ENCODE assay signal across 20 cellular contexts in genomic region chr1:32568929-32569328, GRCh38. TPM values are rescaled to one million over a fixed set of nuclear protein-coding genes. Genes with fewer than 3 reads are reported as not detected.
A peak's percentile ranks its signal among the peaks of the same experiment; 100 is the strongest.
DNase-seq lines count a peak whose midpoint lies in the region; ATAC-seq, FAIRE-seq and TF ChIP-seq lines count a peak whose summit lies in the region.
"Had no signal": no experiment of that assay in that cellular context is flagged by ENCODE, and none has a peak within 500 bp of the region (broad histone marks: within the 10 kb centered on the region; RNA-seq: fewer than 3 reads in every experiment).

No MANE protein-coding gene starts in this region.

- in situ Hi-C loops in HepG2 (cut with HindIII; ENCODE audit: extremely low pct_ligation_motif_present, low pct_unique_long_range_greater_than_20kb), result no loop called here

- no peak for FAIRE-seq in HepG2 (lab: Jason Lieb, UNC)
- FAIRE-seq: A549, D721Med, G401.6, GM12891, GM19239 had no signal

- POLR2A ChIA-PET in HepG2 (lab: Yijun Ruan, JAX), result interaction anchor here (0.6 kb wide), 1 partner anchor 43 kb away, joined by 3 read pairs; no protein-coding TSS in a partner anchor

- intact Hi-C loops in HepG2 (cut with micrococcal nuclease; ENCODE audit: unreplicated experiment), result no loop called here
- intact Hi-C loops in right lobe of liver (cut with DNase I), result no loop called here

- BruUV-seq in HepG2 (replicated peaks; lab: Mats Ljungman, UMichigan), result no TSS peak

- no peak for TF ChIP-seq RAD21 in HepG2 (CRISPR knock-in tag; IDR thresholded peaks at IDR 0.05)

- no peaks in the 10 kb centered on the region for H4K20me1 ChIP-seq in HepG2 (ENCODE audit: insufficient read depth, low read length)
- H4K20me1 ChIP-seq: BLaER1 treated with 17β-estradiol and CSF1 and Interleukin-3, amounts not matched to agents 10 nM and 100 nM had no signal

- no peak for DNase-seq in HepG2 (ENCODE audit: low spot score)
- no peak for DNase-seq in right lobe of liver
- peak; percentile 1 for DNase-seq in foreskin melanocyte
- DNase-seq in cerebellum (ENCODE audit: low spot score), result no peak
- DNase-seq in NCI-H748 treated with DMSO at 0.1 percent for 48 hours (lab: John Stamatoyannopoulos, UW), result no peak
- DNase-seq: AML-193; Caco-2; Calu3; CD4-positive, alpha-beta T cell; CD8-positive, alpha-beta T cell; DMS79 treated with DMSO at 0.1 percent for 48 hours; GF-D8 had no signal

- H3K4me1 ChIP-seq in HepG2 (ENCODE audit: insufficient read depth, low read length), result no peaks in the 10 kb centered on the region
- H3K4me1 ChIP-seq in right lobe of liver, result no peaks in the 10 kb centered on the region
- H3K4me1 ChIP-seq: A549; BLaER1 treated with 17β-estradiol and CSF1 and Interleukin-3, amounts not matched to agents 10 nM and 100 nM; Caco-2 had no signal

- H3K79me2 ChIP-seq in HepG2 (ENCODE audit: insufficient read depth, low read length), result no peaks in the 10 kb centered on the region

- H3K36me3 ChIP-seq in HepG2 (replicated peaks in 1 of 2; ENCODE audit: control insufficient read depth in 1 of 2, insufficient read depth in 2 of 2, low read length in 2 of 2) (0 out of 5 replicates have a peak, but pooled peaks cover 0 to 1% of the 10 kb centered on the region in 2 experiments), right lobe of liver (no peaks in the 10 kb centered on the region)

- H3K4me2 ChIP-seq in HepG2 (ENCODE audit: low read depth, low read length), result no peak overlapping the region
- H3K4me2 ChIP-seq: A549; BLaER1 treated with 17β-estradiol and CSF1 and Interleukin-3, amounts not matched to agents 10 nM and 100 nM had no signal

- TF ChIP-seq EP300 in HepG2 (IDR thresholded peaks at IDR 0.05; ENCODE audit: low read depth in 2 of 2, low read length in 2 of 2), result no peak
- no peak for TF ChIP-seq EP300 in HepG2 (CRISPR knock-in tag; IDR thresholded peaks at IDR 0.05; ENCODE audit: borderline replicate concordance)

- TF ChIP-seq POLR2A in HepG2 (IDR thresholded peaks at IDR 0.05; ENCODE audit: insufficient read depth in 1 of 2, low read depth in 2 of 2, low read length in 2 of 2) (no peak), right lobe of liver (IDR thresholded peaks at IDR 0.05) (no peak)

- no peak for TF ChIP-seq CTCF in HepG2 (CRISPR knock-in tag; IDR thresholded peaks at IDR 0.05)
- no peak for TF ChIP-seq CTCF in right lobe of liver (IDR thresholded peaks at IDR 0.05)

- H3K9me3 ChIP-seq in HepG2 (ENCODE audit: low read length), result no peaks in the 10 kb centered on the region
- H3K9me3 ChIP-seq in right lobe of liver, result no peaks in the 10 kb centered on the region
- H3K9me3 ChIP-seq: A549; BLaER1 treated with 17β-estradiol and CSF1 and Interleukin-3, amounts not matched to agents 10 nM and 100 nM; Caco-2 had no signal

- H3K27me3 ChIP-seq in HepG2 (ENCODE audit: control insufficient read depth in 1 of 2, insufficient read depth in 2 of 2, low read length in 2 of 2), result no peaks in the 10 kb centered on the region
- H3K27me3 ChIP-seq in right lobe of liver, result no peaks in the 10 kb centered on the region
- H3K27me3 ChIP-seq: BLaER1 treated with 17β-estradiol and CSF1 and Interleukin-3, amounts not matched to agents 10 nM and 100 nM had no signal

- no peak overlapping the region for H2AFZ ChIP-seq in HepG2 (ENCODE audit: low read length)

- 70% methylated on average over 2 of the region's 2 CpGs for WGBS in HepG2 (ENCODE audit: low lambda C conversion rate)
- WGBS in right lobe of liver (ENCODE audit: insufficient coverage, low coverage, low lambda C conversion rate, missing lambda C conversion rate), result 94% methylated on average over 2 of the region's 2 CpGs

- ATAC-seq in HepG2 (no peak), right lobe of liver (no peak)
- ATAC-seq: A549; CD8-positive, alpha-beta T cell had no signal

- H3K27ac ChIP-seq in HepG2 (ENCODE audit: extremely low read length, insufficient read depth, low read length) (no peak overlapping the region), right lobe of liver (no peak overlapping the region)
- H3K27ac ChIP-seq: 22Rv1; A549; BLaER1 treated with 17β-estradiol and CSF1 and Interleukin-3, amounts not matched to agents 10 nM and 100 nM; C4-2B had no signal

- no peak overlapping the region for H3K9ac ChIP-seq in HepG2 (ENCODE audit: insufficient read depth, low read depth, low read length)
- H3K9ac ChIP-seq: BLaER1 treated with 17β-estradiol and CSF1 and Interleukin-3, amounts not matched to agents 10 nM and 100 nM had no signal

- CTCF ChIA-PET in HepG2 (lab: Yijun Ruan, JAX; ENCODE audit: low intra/inter-chr PET ratio, low total read pairs), result no interaction called here

- H3K4me3 ChIP-seq in HepG2 (replicated peaks in 1 of 3; ENCODE audit: insufficient read depth in 1 of 3, low read depth in 2 of 3, low read length in 3 of 3) (no peak overlapping the region), right lobe of liver (no peak overlapping the region)
- H3K4me3 ChIP-seq: A549; BLaER1 treated with 17β-estradiol and CSF1 and Interleukin-3, amounts not matched to agents 10 nM and 100 nM had no signal

TF ChIP-seq in HepG2, 621 proteins besides CTCF, POLR2A, EP300 and RAD21:
- TF ChIP-seq ZNF7 (CRISPR knock-in tag; IDR thresholded peaks at IDR 0.05), result peak; percentile 64; the same call in 1 of the 2 replicates
- no peak for TF ChIP-seq ZNF18 (CRISPR knock-in tag; IDR thresholded peaks at IDR 0.05; ENCODE audit: insufficient replicate concordance)
- no peak for TF ChIP-seq ZNF879 (CRISPR knock-in tag; IDR thresholded peaks at IDR 0.05)
- TF ChIP-seq ZBTB33 (CRISPR knock-in tag; IDR thresholded peaks at IDR 0.05), result no peak
- TF ChIP-seq ZSCAN31 (CRISPR knock-in tag; IDR thresholded peaks at IDR 0.05; ENCODE audit: low read depth), result no peak
- no peak for TF ChIP-seq PHF20 (CRISPR knock-in tag; IDR thresholded peaks at IDR 0.05)
- no peak for TF ChIP-seq TAF15 (IDR thresholded peaks at IDR 0.05; ENCODE audit: low read depth, low read length, poor library complexity, severe bottlenecking)
TF ChIP-seq in HepG2: peak in this region for 1.

RNA-seq across cellular contexts. Expression of gene ZBTB8A, which starts 29.7 kb away (rescaled TPM):
- total RNA-seq in HepG2 (2016; rRNA removed; fragmentation: Illumina TruSeq; extraction: Trizol), result 3.7 and 4.7 TPM in 2 replicates
- 3.4 and 3.6 TPM in 2 replicates for total RNA-seq in HepG2 (2016; cell fraction: cytosol; rRNA removed; fragmentation: Illumina TruSeq; extraction: Trizol; ENCODE audit: low read depth)
- 3.7 and 5.2 TPM in 2 replicates for total RNA-seq in HepG2 (2016; cell fraction: insoluble cytoplasmic fraction; rRNA removed; fragmentation: Illumina TruSeq; extraction: Trizol)
- 3.3 and 3.9 TPM in 2 replicates for total RNA-seq in HepG2 (2016; cell fraction: membrane; rRNA removed; fragmentation: Illumina TruSeq; extraction: Trizol)
- total RNA-seq in HepG2 (2016; cell fraction: nucleus; rRNA removed; fragmentation: Illumina TruSeq; extraction: Trizol), result 2.2 and 2.4 TPM in 2 replicates
- polyA plus RNA-seq in HepG2 (2011; rRNA removed), result 0.82 and 1.3 TPM in 2 replicates
- 0.40 and 0.60 TPM in 2 replicates for polyA plus RNA-seq in HepG2 (2011; cell fraction: cytosol; rRNA removed)
- polyA plus RNA-seq in HepG2 (2011; cell fraction: nucleus; rRNA removed), result 0.29 and 0.38 TPM in 2 replicates
- 0.62 and 1.0 TPM in 2 replicates for polyA plus RNA-seq in HepG2 (2012)
- polyA plus RNA-seq in HepG2 (2016; cell fraction: cytosol; fragmentation: Illumina TruSeq; extraction: Trizol; ENCODE audit: low read depth), result 0.27 and 0.38 TPM in 2 replicates
- polyA plus RNA-seq in HepG2 (2016; cell fraction: insoluble cytoplasmic fraction; fragmentation: Illumina TruSeq; extraction: Trizol; ENCODE audit: low read depth), result 2.6 and 3.1 TPM in 2 replicates
- polyA plus RNA-seq in HepG2 (2016; cell fraction: membrane; fragmentation: Illumina TruSeq; extraction: Trizol; ENCODE audit: low read depth), result 0.57 and 0.73 TPM in 2 replicates
- 2.7 and 3.0 TPM in 2 replicates for polyA plus RNA-seq in HepG2 (2016; cell fraction: nucleus; fragmentation: Illumina TruSeq; extraction: Trizol; ENCODE audit: insufficient read depth, low read depth)
- 1.1 and 7.0 TPM in 2 replicates for polyA minus RNA-seq in HepG2 (2011; rRNA and poly(A)+ RNA removed; ENCODE audit: low replicate concordance)
- 1.2 and 1.4 TPM in 2 replicates for polyA minus RNA-seq in HepG2 (2011; cell fraction: cytosol; rRNA and poly(A)+ RNA removed)
- polyA minus RNA-seq in HepG2 (2011; cell fraction: nucleus; rRNA and poly(A)+ RNA removed), result 2.2 and 2.4 TPM in 2 replicates
- 1 to 10 TPM; 1.6 to 3.4 (median 2.3) TPM for total RNA-seq in right lobe of liver
- 20.1 TPM for total RNA-seq in cerebellum
- total RNA-seq: CD4-positive, alpha-beta T cell; CD8-positive, alpha-beta T cell had no signal
